1 cellular context compared by ENCODE assay signal in the genomic region with DNA sequence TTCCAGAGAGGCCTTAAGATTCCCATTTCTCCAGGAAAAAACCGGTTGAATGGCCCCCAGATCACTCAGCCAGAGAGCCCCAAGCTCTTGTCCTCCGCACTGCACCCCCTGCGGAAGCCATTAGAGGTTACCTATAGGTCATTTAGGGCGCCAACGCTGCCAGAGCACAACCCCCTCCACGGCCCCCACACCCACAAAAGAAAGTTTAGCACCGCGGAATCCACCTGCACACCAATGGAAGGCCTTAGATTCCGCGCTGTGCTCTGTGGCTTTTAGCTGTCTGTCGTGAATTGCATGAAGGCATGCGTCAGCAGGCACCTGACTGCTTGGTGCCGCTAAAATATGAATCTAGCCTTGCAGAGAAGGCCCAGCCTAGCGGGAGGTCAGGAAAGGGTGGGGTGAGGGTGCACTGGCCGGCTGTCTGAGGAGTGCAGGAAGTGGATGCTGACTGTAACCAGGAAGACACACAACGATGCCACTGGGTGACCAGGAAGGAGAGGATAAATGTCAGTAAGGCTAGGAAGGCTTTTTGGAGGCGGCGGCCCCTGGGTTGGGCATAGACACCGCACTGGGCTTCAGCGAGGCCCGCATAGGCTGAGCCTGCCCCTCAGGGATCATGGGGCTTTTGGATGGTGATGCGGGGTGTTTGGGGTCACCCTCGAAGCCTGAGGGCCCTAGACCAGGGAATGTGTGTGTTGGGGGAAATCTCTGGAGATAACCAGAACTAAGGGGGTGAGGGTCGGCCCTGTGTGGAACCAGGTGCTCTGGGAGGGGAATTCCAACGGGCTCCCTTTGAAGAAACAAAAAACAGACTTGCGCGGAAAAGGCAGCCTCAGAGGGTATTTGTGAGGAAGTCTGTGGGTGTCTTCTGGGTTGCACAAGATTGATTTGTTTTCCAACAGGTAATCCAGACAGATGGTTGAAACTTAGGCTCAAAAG.
A peak's percentile ranks its signal among the peaks of the same experiment; 100 is the strongest.
TF ChIP-seq lines count a peak whose summit lies in the region.

No MANE protein-coding gene starts in this region.

TF ChIP-seq in K562, 482 proteins besides CTCF, POLR2A, EP300 and RAD21 (continued from another document and continues in another):
- TF ChIP-seq, protein P1, sequence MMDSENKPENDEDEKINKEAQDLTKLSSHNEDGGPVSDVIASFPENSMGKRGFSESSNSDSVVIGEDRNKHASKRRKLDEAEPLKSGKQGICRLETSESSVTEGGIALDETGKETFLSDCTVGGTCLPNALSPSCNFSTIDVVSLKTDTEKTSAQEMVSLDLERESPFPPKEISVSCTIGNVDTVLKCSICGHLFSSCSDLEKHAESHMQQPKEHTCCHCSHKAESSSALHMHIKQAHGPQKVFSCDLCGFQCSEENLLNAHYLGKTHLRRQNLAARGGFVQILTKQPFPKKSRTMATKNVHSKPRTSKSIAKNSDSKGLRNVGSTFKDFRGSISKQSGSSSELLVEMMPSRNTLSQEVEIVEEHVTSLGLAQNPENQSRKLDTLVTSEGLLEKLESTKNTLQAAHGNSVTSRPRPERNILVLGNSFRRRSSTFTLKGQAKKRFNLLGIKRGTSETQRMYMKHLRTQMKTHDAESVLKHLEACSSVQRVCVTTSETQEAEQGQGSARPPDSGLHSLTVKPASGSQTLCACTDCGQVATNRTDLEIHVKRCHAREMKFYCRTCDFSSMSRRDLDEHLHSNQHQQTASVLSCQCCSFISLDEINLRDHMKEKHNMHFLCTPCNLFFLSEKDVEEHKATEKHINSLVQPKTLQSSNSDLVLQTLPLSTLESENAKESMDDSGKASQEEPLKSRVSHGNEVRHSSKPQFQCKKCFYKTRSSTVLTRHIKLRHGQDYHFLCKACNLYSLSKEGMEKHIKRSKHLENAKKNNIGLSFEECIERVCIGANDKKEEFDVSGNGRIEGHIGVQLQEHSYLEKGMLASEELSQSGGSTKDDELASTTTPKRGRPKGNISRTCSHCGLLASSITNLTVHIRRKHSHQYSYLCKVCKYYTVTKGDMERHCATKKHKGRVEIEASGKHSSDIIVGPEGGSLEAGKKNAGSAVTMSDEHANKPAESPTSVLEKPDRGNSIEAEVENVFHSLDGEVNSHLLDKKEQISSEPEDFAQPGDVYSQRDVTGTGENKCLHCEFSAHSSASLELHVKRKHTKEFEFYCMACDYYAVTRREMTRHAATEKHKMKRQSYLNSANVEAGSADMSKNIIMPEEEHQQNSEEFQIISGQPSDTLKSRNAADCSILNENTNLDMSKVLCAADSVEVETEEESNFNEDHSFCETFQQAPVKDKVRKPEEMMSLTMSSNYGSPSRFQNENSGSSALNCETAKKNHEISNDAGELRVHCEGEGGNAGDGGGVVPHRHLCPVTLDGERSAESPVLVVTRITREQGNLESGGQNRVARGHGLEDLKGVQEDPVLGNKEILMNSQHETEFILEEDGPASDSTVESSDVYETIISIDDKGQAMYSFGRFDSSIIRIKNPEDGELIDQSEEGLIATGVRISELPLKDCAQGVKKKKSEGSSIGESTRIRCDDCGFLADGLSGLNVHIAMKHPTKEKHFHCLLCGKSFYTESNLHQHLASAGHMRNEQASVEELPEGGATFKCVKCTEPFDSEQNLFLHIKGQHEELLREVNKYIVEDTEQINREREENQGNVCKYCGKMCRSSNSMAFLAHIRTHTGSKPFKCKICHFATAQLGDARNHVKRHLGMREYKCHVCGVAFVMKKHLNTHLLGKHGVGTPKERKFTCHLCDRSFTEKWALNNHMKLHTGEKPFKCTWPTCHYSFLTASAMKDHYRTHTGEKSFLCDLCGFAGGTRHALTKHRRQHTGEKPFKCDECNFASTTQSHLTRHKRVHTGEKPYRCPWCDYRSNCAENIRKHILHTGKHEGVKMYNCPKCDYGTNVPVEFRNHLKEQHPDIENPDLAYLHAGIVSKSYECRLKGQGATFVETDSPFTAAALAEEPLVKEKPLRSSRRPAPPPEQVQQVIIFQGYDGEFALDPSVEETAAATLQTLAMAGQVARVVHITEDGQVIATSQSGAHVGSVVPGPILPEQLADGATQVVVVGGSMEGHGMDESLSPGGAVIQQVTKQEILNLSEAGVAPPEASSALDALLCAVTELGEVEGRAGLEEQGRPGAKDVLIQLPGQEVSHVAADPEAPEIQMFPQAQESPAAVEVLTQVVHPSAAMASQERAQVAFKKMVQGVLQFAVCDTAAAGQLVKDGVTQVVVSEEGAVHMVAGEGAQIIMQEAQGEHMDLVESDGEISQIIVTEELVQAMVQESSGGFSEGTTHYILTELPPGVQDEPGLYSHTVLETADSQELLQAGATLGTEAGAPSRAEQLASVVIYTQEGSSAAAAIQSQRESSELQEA (IDR thresholded peaks at IDR 0.05; ENCODE audit: low read depth) = no peak
- TF ChIP-seq, protein P2, sequence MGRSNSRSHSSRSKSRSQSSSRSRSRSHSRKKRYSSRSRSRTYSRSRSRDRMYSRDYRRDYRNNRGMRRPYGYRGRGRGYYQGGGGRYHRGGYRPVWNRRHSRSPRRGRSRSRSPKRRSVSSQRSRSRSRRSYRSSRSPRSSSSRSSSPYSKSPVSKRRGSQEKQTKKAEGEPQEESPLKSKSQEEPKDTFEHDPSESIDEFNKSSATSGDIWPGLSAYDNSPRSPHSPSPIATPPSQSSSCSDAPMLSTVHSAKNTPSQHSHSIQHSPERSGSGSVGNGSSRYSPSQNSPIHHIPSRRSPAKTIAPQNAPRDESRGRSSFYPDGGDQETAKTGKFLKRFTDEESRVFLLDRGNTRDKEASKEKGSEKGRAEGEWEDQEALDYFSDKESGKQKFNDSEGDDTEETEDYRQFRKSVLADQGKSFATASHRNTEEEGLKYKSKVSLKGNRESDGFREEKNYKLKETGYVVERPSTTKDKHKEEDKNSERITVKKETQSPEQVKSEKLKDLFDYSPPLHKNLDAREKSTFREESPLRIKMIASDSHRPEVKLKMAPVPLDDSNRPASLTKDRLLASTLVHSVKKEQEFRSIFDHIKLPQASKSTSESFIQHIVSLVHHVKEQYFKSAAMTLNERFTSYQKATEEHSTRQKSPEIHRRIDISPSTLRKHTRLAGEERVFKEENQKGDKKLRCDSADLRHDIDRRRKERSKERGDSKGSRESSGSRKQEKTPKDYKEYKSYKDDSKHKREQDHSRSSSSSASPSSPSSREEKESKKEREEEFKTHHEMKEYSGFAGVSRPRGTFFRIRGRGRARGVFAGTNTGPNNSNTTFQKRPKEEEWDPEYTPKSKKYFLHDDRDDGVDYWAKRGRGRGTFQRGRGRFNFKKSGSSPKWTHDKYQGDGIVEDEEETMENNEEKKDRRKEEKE (IDR thresholded peaks at IDR 0.05; ENCODE audit: borderline replicate concordance in 1 of 2, control insufficient read depth in 1 of 2, low read depth in 2 of 2, low read length in 1 of 2) = no peak
- TF ChIP-seq RHOXF2B (CRISPR knock-in tag; conservative IDR thresholded peaks at IDR 0.05) = no peak
- TF ChIP-seq, protein P3, sequence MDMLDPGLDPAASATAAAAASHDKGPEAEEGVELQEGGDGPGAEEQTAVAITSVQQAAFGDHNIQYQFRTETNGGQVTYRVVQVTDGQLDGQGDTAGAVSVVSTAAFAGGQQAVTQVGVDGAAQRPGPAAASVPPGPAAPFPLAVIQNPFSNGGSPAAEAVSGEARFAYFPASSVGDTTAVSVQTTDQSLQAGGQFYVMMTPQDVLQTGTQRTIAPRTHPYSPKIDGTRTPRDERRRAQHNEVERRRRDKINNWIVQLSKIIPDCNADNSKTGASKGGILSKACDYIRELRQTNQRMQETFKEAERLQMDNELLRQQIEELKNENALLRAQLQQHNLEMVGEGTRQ (CRISPR knock-in tag; IDR thresholded peaks at IDR 0.05) = peak; percentile 57
- TF ChIP-seq ZNF165 (CRISPR knock-in tag; IDR thresholded peaks at IDR 0.05; ENCODE audit: borderline replicate concordance) = no peak
- 0 out of 2 replicates have a peak, but pooled peaks have one; percentile 60 for TF ChIP-seq ZKSCAN8 (CRISPR knock-in tag; IDR thresholded peaks at IDR 0.05)
- no peak for TF ChIP-seq E2F3 (CRISPR knock-in tag; IDR thresholded peaks at IDR 0.05)
- no peak for TF ChIP-seq SMAD1 (IDR thresholded peaks at IDR 0.05; ENCODE audit: low read depth, low read length, partially characterized antibody)
- TF ChIP-seq KAT8 (IDR thresholded peaks at IDR 0.05; ENCODE audit: low read depth) = no peak
- no peak for TF ChIP-seq HNRNPL (IDR thresholded peaks at IDR 0.05; ENCODE audit: low read depth, low read length)
- TF ChIP-seq CBX3 (IDR thresholded peaks at IDR 0.05; ENCODE audit: borderline replicate concordance in 1 of 2, low read length in 2 of 2) = peak in 1 of 2 experiments; percentile 85; a peak in 1 of 3 replicates
- no peak for TF ChIP-seq XRCC4 (IDR thresholded peaks at IDR 0.05; ENCODE audit: extremely low read depth, insufficient read depth, insufficient read length)
- TF ChIP-seq, protein P4, sequence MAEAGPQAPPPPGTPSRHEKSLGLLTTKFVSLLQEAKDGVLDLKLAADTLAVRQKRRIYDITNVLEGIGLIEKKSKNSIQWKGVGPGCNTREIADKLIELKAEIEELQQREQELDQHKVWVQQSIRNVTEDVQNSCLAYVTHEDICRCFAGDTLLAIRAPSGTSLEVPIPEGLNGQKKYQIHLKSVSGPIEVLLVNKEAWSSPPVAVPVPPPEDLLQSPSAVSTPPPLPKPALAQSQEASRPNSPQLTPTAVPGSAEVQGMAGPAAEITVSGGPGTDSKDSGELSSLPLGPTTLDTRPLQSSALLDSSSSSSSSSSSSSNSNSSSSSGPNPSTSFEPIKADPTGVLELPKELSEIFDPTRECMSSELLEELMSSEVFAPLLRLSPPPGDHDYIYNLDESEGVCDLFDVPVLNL (CRISPR knock-in tag; IDR thresholded peaks at IDR 0.05; ENCODE audit: low read depth) = peak; percentile 83; the same call in 1 of the 2 replicates
- TF ChIP-seq, protein P5, sequence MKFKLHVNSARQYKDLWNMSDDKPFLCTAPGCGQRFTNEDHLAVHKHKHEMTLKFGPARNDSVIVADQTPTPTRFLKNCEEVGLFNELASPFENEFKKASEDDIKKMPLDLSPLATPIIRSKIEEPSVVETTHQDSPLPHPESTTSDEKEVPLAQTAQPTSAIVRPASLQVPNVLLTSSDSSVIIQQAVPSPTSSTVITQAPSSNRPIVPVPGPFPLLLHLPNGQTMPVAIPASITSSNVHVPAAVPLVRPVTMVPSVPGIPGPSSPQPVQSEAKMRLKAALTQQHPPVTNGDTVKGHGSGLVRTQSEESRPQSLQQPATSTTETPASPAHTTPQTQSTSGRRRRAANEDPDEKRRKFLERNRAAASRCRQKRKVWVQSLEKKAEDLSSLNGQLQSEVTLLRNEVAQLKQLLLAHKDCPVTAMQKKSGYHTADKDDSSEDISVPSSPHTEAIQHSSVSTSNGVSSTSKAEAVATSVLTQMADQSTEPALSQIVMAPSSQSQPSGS (CRISPR knock-in tag; IDR thresholded peaks at IDR 0.05) = no peak
- no peak for TF ChIP-seq IRF2 (CRISPR knock-in tag; IDR thresholded peaks at IDR 0.05)
- no peak for TF ChIP-seq GATA2 (CRISPR knock-in tag; IDR thresholded peaks at IDR 0.05)
- TF ChIP-seq, protein P6, sequence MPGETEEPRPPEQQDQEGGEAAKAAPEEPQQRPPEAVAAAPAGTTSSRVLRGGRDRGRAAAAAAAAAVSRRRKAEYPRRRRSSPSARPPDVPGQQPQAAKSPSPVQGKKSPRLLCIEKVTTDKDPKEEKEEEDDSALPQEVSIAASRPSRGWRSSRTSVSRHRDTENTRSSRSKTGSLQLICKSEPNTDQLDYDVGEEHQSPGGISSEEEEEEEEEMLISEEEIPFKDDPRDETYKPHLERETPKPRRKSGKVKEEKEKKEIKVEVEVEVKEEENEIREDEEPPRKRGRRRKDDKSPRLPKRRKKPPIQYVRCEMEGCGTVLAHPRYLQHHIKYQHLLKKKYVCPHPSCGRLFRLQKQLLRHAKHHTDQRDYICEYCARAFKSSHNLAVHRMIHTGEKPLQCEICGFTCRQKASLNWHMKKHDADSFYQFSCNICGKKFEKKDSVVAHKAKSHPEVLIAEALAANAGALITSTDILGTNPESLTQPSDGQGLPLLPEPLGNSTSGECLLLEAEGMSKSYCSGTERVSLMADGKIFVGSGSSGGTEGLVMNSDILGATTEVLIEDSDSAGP (CRISPR knock-in tag; IDR thresholded peaks at IDR 0.05) = no peak
- TF ChIP-seq, protein P7, sequence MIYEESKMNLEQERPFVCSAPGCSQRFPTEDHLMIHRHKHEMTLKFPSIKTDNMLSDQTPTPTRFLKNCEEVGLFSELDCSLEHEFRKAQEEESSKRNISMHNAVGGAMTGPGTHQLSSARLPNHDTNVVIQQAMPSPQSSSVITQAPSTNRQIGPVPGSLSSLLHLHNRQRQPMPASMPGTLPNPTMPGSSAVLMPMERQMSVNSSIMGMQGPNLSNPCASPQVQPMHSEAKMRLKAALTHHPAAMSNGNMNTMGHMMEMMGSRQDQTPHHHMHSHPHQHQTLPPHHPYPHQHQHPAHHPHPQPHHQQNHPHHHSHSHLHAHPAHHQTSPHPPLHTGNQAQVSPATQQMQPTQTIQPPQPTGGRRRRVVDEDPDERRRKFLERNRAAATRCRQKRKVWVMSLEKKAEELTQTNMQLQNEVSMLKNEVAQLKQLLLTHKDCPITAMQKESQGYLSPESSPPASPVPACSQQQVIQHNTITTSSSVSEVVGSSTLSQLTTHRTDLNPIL (CRISPR knock-in tag; IDR thresholded peaks at IDR 0.05) = no peak
- no peak for TF ChIP-seq NCOA6 (IDR thresholded peaks at IDR 0.05)
- TF ChIP-seq ZEB2 (IDR thresholded peaks at IDR 0.05) = no peak; the same call in 1 of the 2 replicates
- no peak for TF ChIP-seq BMI1 (IDR thresholded peaks at IDR 0.05; ENCODE audit: low read length)
- TF ChIP-seq, protein P8, sequence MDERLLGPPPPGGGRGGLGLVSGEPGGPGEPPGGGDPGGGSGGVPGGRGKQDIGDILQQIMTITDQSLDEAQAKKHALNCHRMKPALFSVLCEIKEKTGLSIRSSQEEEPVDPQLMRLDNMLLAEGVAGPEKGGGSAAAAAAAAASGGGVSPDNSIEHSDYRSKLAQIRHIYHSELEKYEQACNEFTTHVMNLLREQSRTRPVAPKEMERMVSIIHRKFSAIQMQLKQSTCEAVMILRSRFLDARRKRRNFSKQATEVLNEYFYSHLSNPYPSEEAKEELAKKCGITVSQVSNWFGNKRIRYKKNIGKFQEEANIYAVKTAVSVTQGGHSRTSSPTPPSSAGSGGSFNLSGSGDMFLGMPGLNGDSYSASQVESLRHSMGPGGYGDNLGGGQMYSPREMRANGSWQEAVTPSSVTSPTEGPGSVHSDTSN (CRISPR knock-in tag; IDR thresholded peaks at IDR 0.05; ENCODE audit: low read depth) = no peak
- TF ChIP-seq, protein P8 (tag; conservative IDR thresholded peaks at IDR 0.05; ENCODE audit: low read depth) = no peak; the same call in 1 of the 2 replicates
- TF ChIP-seq PHTF2 (CRISPR knock-in tag; IDR thresholded peaks at IDR 0.05) = no peak
- TF ChIP-seq ZNF57 (CRISPR knock-in tag; IDR thresholded peaks at IDR 0.05) = no peak
- TF ChIP-seq, protein P9, sequence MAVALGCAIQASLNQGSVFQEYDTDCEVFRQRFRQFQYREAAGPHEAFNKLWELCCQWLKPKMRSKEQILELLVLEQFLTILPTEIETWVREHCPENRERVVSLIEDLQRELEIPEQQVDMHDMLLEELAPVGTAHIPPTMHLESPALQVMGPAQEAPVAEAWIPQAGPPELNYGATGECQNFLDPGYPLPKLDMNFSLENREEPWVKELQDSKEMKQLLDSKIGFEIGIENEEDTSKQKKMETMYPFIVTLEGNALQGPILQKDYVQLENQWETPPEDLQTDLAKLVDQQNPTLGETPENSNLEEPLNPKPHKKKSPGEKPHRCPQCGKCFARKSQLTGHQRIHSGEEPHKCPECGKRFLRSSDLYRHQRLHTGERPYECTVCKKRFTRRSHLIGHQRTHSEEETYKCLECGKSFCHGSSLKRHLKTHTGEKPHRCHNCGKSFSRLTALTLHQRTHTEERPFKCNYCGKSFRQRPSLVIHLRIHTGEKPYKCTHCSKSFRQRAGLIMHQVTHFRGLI (CRISPR knock-in tag; IDR thresholded peaks at IDR 0.05) = no peak
- no peak for TF ChIP-seq HDAC3 (IDR thresholded peaks at IDR 0.05; ENCODE audit: borderline replicate concordance, partially characterized antibody)
